34 cellular contexts compared by ENCODE assay signal in genomic region chr2:237757616-237758015, GRCh38.
"Had no signal": no experiment of that assay in that cellular context is flagged by ENCODE, and none has a peak within 500 bp of the region (broad histone marks: within the 10 kb centered on the region; RNA-seq: fewer than 3 reads in every experiment).

No MANE protein-coding gene starts in this region.

- ATAC-seq: activated CD4-positive, alpha-beta T cell treated with anti-CD3 and anti-CD28 coated beads for 36 hours; activated CD4-positive, CD25-positive, alpha-beta regulatory T cell treated with anti-CD3 and anti-CD28 coated beads, Interleukin-2, amount 50 U/mL, for 24 hours; activated CD8-positive, alpha-beta memory T cell treated with anti-CD3 and anti-CD28 coated beads, Interleukin-2, amount 10 ng/mL, durations not matched to agents 7 days and 5 days; activated CD8-positive, alpha-beta T cell treated with anti-CD3 and anti-CD28 coated beads, Interleukin-2, amount 10 ng/mL, durations not matched to agents 7 days and 5 days; activated naive CD8-positive, alpha-beta T cell treated with anti-CD3 and anti-CD28 coated beads, Interleukin-2, amount 50 U/mL, for 24 hours; T-cell; WTC11 had no signal

- H3K27me3 Mint-ChIP-seq: activated CD4-positive, alpha-beta memory T cell treated with anti-CD3 and anti-CD28 coated beads, Interleukin-2, amount 10 ng/mL, durations not matched to agents 7 days and 5 days; activated CD4-positive, alpha-beta T cell treated with anti-CD3 and anti-CD28 coated beads for 36 hours; activated CD4-positive, alpha-beta T cell treated with anti-CD3 and anti-CD28 coated beads, Interleukin-2, amount 10 ng/mL, durations not matched to agents 7 days and 5 days; activated CD8-positive, alpha-beta memory T cell treated with anti-CD3 and anti-CD28 coated beads, Interleukin-2, amount 10 ng/mL, durations not matched to agents 7 days and 5 days; activated naive CD4-positive, alpha-beta T cell treated with anti-CD3 and anti-CD28 coated beads, Interleukin-2, amount 10 ng/mL, durations not matched to agents 7 days and 5 days; activated naive CD4-positive, alpha-beta T cell treated with anti-CD3 and anti-CD28 coated beads, Interleukin-2, amount 50 U/mL, for 24 hours; activated naive CD8-positive, alpha-beta T cell; activated naive CD8-positive, alpha-beta T cell treated with anti-CD3 and anti-CD28 coated beads, Interleukin-2, amount 10 ng/mL, durations not matched to agents 7 days and 5 days; activated naive CD8-positive, alpha-beta T cell treated with anti-CD3 and anti-CD28 coated beads, Interleukin-2, amount 50 U/mL, for 24 hours; activated T-cell treated with anti-CD3 and anti-CD28 coated beads, Interleukin-2, amount 50 U/mL, for 24 hours; brain; T-cell had no signal

- DNase-seq: activated CD4-positive, alpha-beta memory T cell treated with anti-CD3 and anti-CD28 coated beads, Interleukin-2, amount 10 ng/mL, durations not matched to agents 7 days and 5 days; activated CD4-positive, alpha-beta T cell treated with anti-CD3 and anti-CD28 coated beads for 1 hour; activated CD4-positive, alpha-beta T cell treated with anti-CD3 and anti-CD28 coated beads for 36 hours; activated CD4-positive, alpha-beta T cell treated with anti-CD3 and anti-CD28 coated beads for 48 hours; activated CD4-positive, alpha-beta T cell treated with anti-CD3 and anti-CD28 coated beads, Interleukin-2, amount 10 ng/mL, durations not matched to agents 7 days and 5 days; activated CD4-positive, alpha-beta T cell treated with anti-CD3 and anti-CD28 coated beads, Interleukin-2, amount 50 U/mL, for 48 hours; activated CD4-positive, CD25-positive, alpha-beta regulatory T cell; activated CD8-positive, alpha-beta memory T cell treated with anti-CD3 and anti-CD28 coated beads for 24 hours; activated CD8-positive, alpha-beta memory T cell treated with anti-CD3 and anti-CD28 coated beads, Interleukin-2, amount 10 ng/mL, durations not matched to agents 7 days and 5 days; activated CD8-positive, alpha-beta memory T cell treated with anti-CD3 and anti-CD28 coated beads, Interleukin-2, amount 50 U/mL, for 48 hours; activated CD8-positive, alpha-beta T cell treated with anti-CD3 and anti-CD28 coated beads, Interleukin-2, amount 10 ng/mL, durations not matched to agents 7 days and 5 days; activated effector memory CD4-positive, alpha-beta T cell treated with Interleukin-2 at 50 U/mL for 16 hours; activated gamma-delta T cell; activated naive CD4-positive, alpha-beta T cell treated with anti-CD3 and anti-CD28 coated beads, Interleukin-2, amount 10 ng/mL, durations not matched to agents 7 days and 5 days; activated naive CD4-positive, alpha-beta T cell treated with Interleukin-2 at 50 U/mL for 16 hours; activated naive CD8-positive, alpha-beta T cell treated with anti-CD3 and anti-CD28 coated beads, Interleukin-2, amount 10 ng/mL, durations not matched to agents 7 days and 5 days; activated naive CD8-positive, alpha-beta T cell treated with anti-CD3 and anti-CD28 coated beads, Interleukin-2, amount 50 U/mL, for 24 hours; activated T-cell treated with anti-CD3 and anti-CD28 coated beads, Interleukin-2, amount 50 U/mL, for 24 hours; activated T-cell treated with anti-CD3 and anti-CD28 coated beads, Interleukin-2, amount 50 U/mL, for 48 hours; amygdala; anterior cingulate cortex; central memory CD4-positive, alpha-beta T cell; T-cell; T-helper 2 cell; T-helper 9 cell; WERI-Rb-1 had no signal

- H3K4me3 Mint-ChIP-seq: activated CD4-positive, alpha-beta memory T cell treated with anti-CD3 and anti-CD28 coated beads, Interleukin-2, amount 10 ng/mL, durations not matched to agents 7 days and 5 days; activated CD4-positive, alpha-beta T cell treated with anti-CD3 and anti-CD28 coated beads for 36 hours; activated CD4-positive, alpha-beta T cell treated with anti-CD3 and anti-CD28 coated beads, Interleukin-2, amount 10 ng/mL, durations not matched to agents 7 days and 5 days; activated CD8-positive, alpha-beta memory T cell treated with anti-CD3 and anti-CD28 coated beads, Interleukin-2, amount 10 ng/mL, durations not matched to agents 7 days and 5 days; activated CD8-positive, alpha-beta T cell treated with anti-CD3 and anti-CD28 coated beads, Interleukin-2, amount 10 ng/mL, durations not matched to agents 7 days and 5 days; activated naive CD4-positive, alpha-beta T cell treated with anti-CD3 and anti-CD28 coated beads, Interleukin-2, amount 10 ng/mL, durations not matched to agents 7 days and 5 days; activated naive CD4-positive, alpha-beta T cell treated with anti-CD3 and anti-CD28 coated beads, Interleukin-2, amount 50 U/mL, for 24 hours; activated naive CD8-positive, alpha-beta T cell; activated naive CD8-positive, alpha-beta T cell treated with anti-CD3 and anti-CD28 coated beads, Interleukin-2, amount 10 ng/mL, durations not matched to agents 7 days and 5 days; activated naive CD8-positive, alpha-beta T cell treated with anti-CD3 and anti-CD28 coated beads, Interleukin-2, amount 50 U/mL, for 24 hours; activated T-cell treated with anti-CD3 and anti-CD28 coated beads, Interleukin-2, amount 50 U/mL, for 24 hours; brain; T-cell; T-helper 2 cell treated with Interferon-gamma antibody and Interleukin-4, amounts not matched to agents 5 μg/mL and 100 μg/mL, for 36 hours; WTC11 had no signal

- H3K27ac Mint-ChIP-seq: activated CD4-positive, alpha-beta memory T cell treated with anti-CD3 and anti-CD28 coated beads, Interleukin-2, amount 10 ng/mL, durations not matched to agents 7 days and 5 days; activated CD8-positive, alpha-beta memory T cell treated with anti-CD3 and anti-CD28 coated beads, Interleukin-2, amount 10 ng/mL, durations not matched to agents 7 days and 5 days; activated CD8-positive, alpha-beta T cell treated with anti-CD3 and anti-CD28 coated beads, Interleukin-2, amount 10 ng/mL, durations not matched to agents 7 days and 5 days; activated naive CD4-positive, alpha-beta T cell treated with anti-CD3 and anti-CD28 coated beads, Interleukin-2, amount 10 ng/mL, durations not matched to agents 7 days and 5 days; activated naive CD4-positive, alpha-beta T cell treated with anti-CD3 and anti-CD28 coated beads, Interleukin-2, amount 50 U/mL, for 24 hours; activated naive CD8-positive, alpha-beta T cell; activated naive CD8-positive, alpha-beta T cell treated with anti-CD3 and anti-CD28 coated beads, Interleukin-2, amount 10 ng/mL, durations not matched to agents 7 days and 5 days; activated naive CD8-positive, alpha-beta T cell treated with anti-CD3 and anti-CD28 coated beads, Interleukin-2, amount 50 U/mL, for 24 hours; activated T-helper 2 cell treated with anti-CD3 and anti-CD28 coated beads, Interferon-gamma antibody, Interleukin-2, Interleukin-4, amounts not matched to agents 10 μg/mL and 5 μg/mL and 100 μg/mL, durations not matched to agents 14 hours and 24 hours and 36 hours; brain; T-cell; T-helper 2 cell treated with Interferon-gamma antibody and Interleukin-4, amounts not matched to agents 5 μg/mL and 100 μg/mL, for 36 hours; WTC11 had no signal

- H3K9me3 ChIP-seq: ascending aorta had no signal

- H3K4me3 ChIP-seq: ascending aorta had no signal

- H3K27me3 ChIP-seq: ascending aorta had no signal

- H3K27ac ChIP-seq: ascending aorta, WERI-Rb-1 had no signal

- H3K4me1 ChIP-seq: ascending aorta had no signal

- H3K4me1 Mint-ChIP-seq: activated naive CD4-positive, alpha-beta T cell treated with anti-CD3 and anti-CD28 coated beads, Interleukin-2, amount 10 ng/mL, durations not matched to agents 7 days and 5 days; brain; WTC11 had no signal

- H3K9me3 Mint-ChIP-seq: activated CD4-positive, alpha-beta memory T cell treated with anti-CD3 and anti-CD28 coated beads, Interleukin-2, amount 10 ng/mL, durations not matched to agents 7 days and 5 days; activated CD4-positive, alpha-beta T cell treated with anti-CD3 and anti-CD28 coated beads, Interleukin-2, amount 10 ng/mL, durations not matched to agents 7 days and 5 days; activated naive CD4-positive, alpha-beta T cell treated with anti-CD3 and anti-CD28 coated beads, Interleukin-2, amount 10 ng/mL, durations not matched to agents 7 days and 5 days; activated naive CD4-positive, alpha-beta T cell treated with anti-CD3 and anti-CD28 coated beads, Interleukin-2, amount 50 U/mL, for 24 hours; activated naive CD8-positive, alpha-beta T cell treated with anti-CD3 and anti-CD28 coated beads, Interleukin-2, amount 10 ng/mL, durations not matched to agents 7 days and 5 days; activated naive CD8-positive, alpha-beta T cell treated with anti-CD3 and anti-CD28 coated beads, Interleukin-2, amount 50 U/mL, for 24 hours; activated T-cell treated with anti-CD3 and anti-CD28 coated beads, Interleukin-2, amount 50 U/mL, for 24 hours; activated T-helper 2 cell treated with anti-CD3 and anti-CD28 coated beads, Interferon-gamma antibody, Interleukin-2, Interleukin-4, amounts not matched to agents 10 μg/mL and 5 μg/mL and 100 μg/mL, durations not matched to agents 14 hours and 24 hours and 36 hours; brain; T-cell; T-helper 2 cell treated with Interferon-gamma antibody and Interleukin-4, amounts not matched to agents 5 μg/mL and 100 μg/mL, for 36 hours; WTC11 had no signal
